9 cellular contexts compared by ENCODE assay signal in genomic region chr11:63872833-63873201, GRCh38. TPM values are rescaled to one million over a fixed set of nuclear protein-coding genes. Genes with fewer than 3 reads are reported as not detected.
A peak's percentile ranks its signal among the peaks of the same experiment; 100 is the strongest.
DNase-seq lines count a peak whose midpoint lies in the region; ATAC-seq and TF ChIP-seq lines count a peak whose summit lies in the region.
"Had no signal": no experiment of that assay in that cellular context is flagged by ENCODE, and none has a peak within 500 bp of the region (broad histone marks: within the 10 kb centered on the region; RNA-seq: fewer than 3 reads in every experiment).

No MANE protein-coding gene starts in this region.

- H3K4me3 ChIP-seq in ascending aorta (no peak overlapping the region), rectal smooth muscle tissue (ENCODE audit: low read length) (peak overlapping the region; percentile 3)

- H3K4me1 ChIP-seq in ascending aorta = peaks cover 20 to 54% of the 10 kb centered on the region in 2 donors
- peaks cover 11% of the 10 kb centered on the region for H3K4me1 ChIP-seq in rectal smooth muscle tissue (ENCODE audit: control insufficient read depth, insufficient read depth, low read length)
- H3K4me1 ChIP-seq in foreskin keratinocyte = peaks cover 13% of the 10 kb centered on the region

- H3K27me3 ChIP-seq in ascending aorta = no peaks in the 10 kb centered on the region
- no peaks in the 10 kb centered on the region for H3K27me3 ChIP-seq in rectal smooth muscle tissue (ENCODE audit: control insufficient read depth, insufficient read depth, low read length)
- no peaks in the 10 kb centered on the region for H3K27me3 ChIP-seq in foreskin keratinocyte

- ATAC-seq in left colon (peak; percentile 23), GM21447 (IDR thresholded peaks at IDR 0.05; ENCODE audit: unreplicated experiment) (no peak), foreskin keratinocyte (no peak)

- DNase-seq in ascending aorta (ENCODE audit: low spot score in 2 of 2) = no peak
- DNase-seq in left colon = peak; percentile 51 to 56
- no peak for DNase-seq in activated CD4-positive, CD25-positive, alpha-beta regulatory T cell (lab: John Stamatoyannopoulos, UW)
- no peak for DNase-seq in GM13977 (ENCODE audit: low spot score)
- no peak for DNase-seq in foreskin keratinocyte
- DNase-seq: activated T-cell treated with anti-CD3 and anti-CD28 coated beads, Interleukin-2, amount 50 U/mL, for 4 hours had no signal

- in situ Hi-C loops in GM13977 (cut with MboI; ENCODE audit: low pct_unique_long_range_greater_than_20kb, low sequenced_read_pairs, unreplicated experiment) = no loop called here

- TF ChIP-seq CTCF in C4-2B (conservative IDR thresholded peaks at IDR 0.05) (no peak), ascending aorta (IDR thresholded peaks at IDR 0.05) (no peak), GM13977 (IDR thresholded peaks at IDR 0.05; ENCODE audit: extremely low read depth, insufficient read depth, missing control alignments) (no peak), foreskin keratinocyte (conservative IDR thresholded peaks at IDR 0.05) (no peak)

- no peak overlapping the region for H3K9ac ChIP-seq in rectal smooth muscle tissue (ENCODE audit: low read length)

- H3K27ac ChIP-seq in C4-2B (peak overlapping the region; percentile 80), ascending aorta (peak overlapping the region; percentile 38 to 48), rectal smooth muscle tissue (ENCODE audit: low read depth, low read length) (no peak overlapping the region), foreskin keratinocyte (no peak overlapping the region)

- intact Hi-C loops in ascending aorta (cut with DNase I) (loop anchor here (1.0 to 2.0 kb wide), 4 partner anchors 35 to 73 kb away; partner anchors contain the start of gene NAA40), left colon (cut with DNase I, micrococcal nuclease) (no loop called here)

- no peaks in the 10 kb centered on the region for H3K9me3 ChIP-seq in ascending aorta

- H3K36me3 ChIP-seq in ascending aorta (no peaks in the 10 kb centered on the region), rectal smooth muscle tissue (ENCODE audit: control insufficient read depth, insufficient read depth, low read length) (no peaks in the 10 kb centered on the region)

RNA-seq across cellular contexts. Expression of gene MARK2, which starts 33.9 kb away (rescaled TPM):
- 45.7 TPM for total RNA-seq in ascending aorta
- total RNA-seq in left colon = 100 to 1,000 TPM in 1 of 2 donors, 10 to 100 TPM in 1; 91.8 to 100 TPM
- 35.1 and 35.8 TPM in 2 replicates for total RNA-seq in foreskin keratinocyte
- 14.9 and 17.6 TPM in 2 replicates for polyA plus RNA-seq in foreskin keratinocyte

RNA-seq across cellular contexts. Expression of gene RCOR2, which starts 44.1 kb away (rescaled TPM):
- total RNA-seq in ascending aorta (not detected), left colon (1 to 10 TPM; 2.1 to 2.5 TPM), foreskin keratinocyte (1.5 and 1.8 TPM in 2 replicates)
- 1.7 and 1.8 TPM in 2 replicates for polyA plus RNA-seq in foreskin keratinocyte

RNA-seq across cellular contexts. Expression of gene SPINDOC, which starts 59.6 kb away (rescaled TPM):
- 5.0 TPM for total RNA-seq in ascending aorta
- total RNA-seq in left colon = 1 to 10 TPM; 6.4 to 7.1 TPM
- total RNA-seq in foreskin keratinocyte = 20.6 and 26.6 TPM in 2 replicates
- polyA plus RNA-seq in foreskin keratinocyte = 24.4 and 29.0 TPM in 2 replicates

Comparison
In these comparisons a context has a peak if more than half of its experiments do, and no peak if none do; other contexts are left out.
1. H3K27ac ChIP-seq: peak in C4-2B (single experiment) and ascending aorta (2 of 2); none in rectal smooth muscle tissue (single experiment) and foreskin keratinocyte (single experiment).
2. DNase-seq: peak in left colon (2 of 2); none in ascending aorta (0 of 2), activated CD4-positive, CD25-positive, alpha-beta regulatory T cell (0 of 4), GM13977 (single experiment) and foreskin keratinocyte (0 of 2).